15 cellular contexts compared by ENCODE assay signal in the genomic region with DNA sequence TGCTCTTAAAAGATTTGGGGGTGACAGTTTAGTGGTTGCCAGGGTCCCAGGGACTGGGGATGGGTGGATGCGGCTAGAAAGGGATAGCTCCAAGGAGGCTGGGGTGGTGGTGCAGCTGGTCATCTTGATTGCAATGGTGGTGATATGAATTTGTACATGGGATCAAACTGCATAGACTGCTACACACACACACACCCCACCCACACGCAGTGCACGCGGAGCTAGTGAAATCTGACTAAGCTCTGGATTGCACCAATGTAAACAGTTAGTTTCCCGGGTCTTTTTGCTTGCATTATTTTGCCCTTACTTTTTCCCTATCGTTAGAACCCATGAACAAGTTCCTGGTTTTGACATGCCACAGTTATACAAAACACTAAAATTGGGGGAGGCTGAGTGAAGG. TPM values are rescaled to one million over a fixed set of nuclear protein-coding genes. Genes with fewer than 3 reads are reported as not detected.
DNase-seq lines count a peak whose midpoint lies in the region; ATAC-seq and TF ChIP-seq lines count a peak whose summit lies in the region.
"Had no signal": no experiment of that assay in that cellular context is flagged by ENCODE, and none has a peak within 500 bp of the region (broad histone marks: within the 10 kb centered on the region; RNA-seq: fewer than 3 reads in every experiment).

No MANE protein-coding gene starts in this region.

- H4K20me1 ChIP-seq in Karpas-422 (ENCODE audit: insufficient read depth, low read depth, low read length) = peaks cover 43% of the 10 kb centered on the region

- H3K4me2 ChIP-seq in Karpas-422 (ENCODE audit: low read depth, low read length, poor library complexity, severe bottlenecking) = no peak overlapping the region

- no peak overlapping the region for H2AFZ ChIP-seq in Karpas-422 (ENCODE audit: low read length)

- no peak overlapping the region for H3K9ac ChIP-seq in Karpas-422 (ENCODE audit: low read length)

- H3K27ac ChIP-seq in Karpas-422 (ENCODE audit: low read length) = peak overlapping the region; percentile 50; the same call in 1 of the 2 replicates
- H3K27ac ChIP-seq in ascending aorta = peak overlapping the region; percentile 36 to 73
- peak overlapping the region; percentile 65 to 99 for H3K27ac ChIP-seq in thoracic aorta
- H3K27ac ChIP-seq: left ventricle myocardium inferior, ovary had no signal

- TF ChIP-seq CTCF in ascending aorta (IDR thresholded peaks at IDR 0.05) = no peak
- no peak for TF ChIP-seq CTCF in thoracic aorta (IDR thresholded peaks at IDR 0.05)

- ATAC-seq in thoracic aorta (ENCODE audit: insufficient number of reproducible peaks, low FRiP score, low read depth) = no peak
- ATAC-seq in activated T-cell treated with anti-CD3 and anti-CD28 coated beads, Interleukin-2, amount 50 U/mL, for 4 hours = no peak
- ATAC-seq: sciatic nerve had no signal

- H3K79me2 ChIP-seq in Karpas-422 (ENCODE audit: low read length) = peaks cover 100% of the 10 kb centered on the region

- H3K4me1 Mint-ChIP-seq in activated T-cell treated with anti-CD3 and anti-CD28 coated beads, Interleukin-2, amount 50 U/mL, for 4 hours (ENCODE audit: low read depth) = peaks cover 51% of the 10 kb centered on the region

- H3K9me2 ChIP-seq in Karpas-422 (replicated peaks; ENCODE audit: insufficient read depth, low read length) = no peaks in the 10 kb centered on the region

- no peak overlapping the region for H3K4me3 Mint-ChIP-seq in activated T-cell treated with anti-CD3 and anti-CD28 coated beads, Interleukin-2, amount 50 U/mL, for 4 hours
- H3K4me3 Mint-ChIP-seq: B cell had no signal

- DNase-seq in Karpas-422 (no peak), ascending aorta (ENCODE audit: low spot score in 2 of 2) (no peak), fibroblast of peridontal ligament (ENCODE audit: extremely low read depth) (peak; percentile 79), thoracic aorta (ENCODE audit: low spot score) (no peak), NCI-H2107 (lab: John Stamatoyannopoulos, UW) (no peak), cortex of kidney (lab: John Stamatoyannopoulos, UW) (no peak)
- no peak for DNase-seq in activated T-cell treated with anti-CD3 and anti-CD28 coated beads, Interleukin-2, amount 50 U/mL, for 4 hours
- DNase-seq: activated CD4-positive, alpha-beta T cell treated with anti-CD3 and anti-CD28 coated beads for 4 hours; activated naive CD4-positive, alpha-beta T cell treated with Interleukin-2 at 50 U/mL for 16 hours; left ventricle myocardium inferior; MV-4-11; NCI-H1930; ovary had no signal

- H3K36me3 Mint-ChIP-seq in activated T-cell treated with anti-CD3 and anti-CD28 coated beads, Interleukin-2, amount 50 U/mL, for 4 hours (ENCODE audit: insufficient read depth) = peaks cover 2% of the 10 kb centered on the region

- H3K36me3 ChIP-seq in Karpas-422 (ENCODE audit: insufficient read depth, low read length) (no peaks in the 10 kb centered on the region), ascending aorta (no peaks in the 10 kb centered on the region), thoracic aorta (no peaks in the 10 kb centered on the region)
- H3K36me3 ChIP-seq: left ventricle myocardium inferior, ovary had no signal

- H3K27me3 ChIP-seq in Karpas-422 (ENCODE audit: low read length) (no peaks in the 10 kb centered on the region), ascending aorta (no peaks in the 10 kb centered on the region), thoracic aorta (replicated peaks; ENCODE audit: insufficient read depth) (no peaks in the 10 kb centered on the region)
- H3K27me3 ChIP-seq: ovary had no signal

- H3K4me3 ChIP-seq in Karpas-422 (ENCODE audit: low read length) (no peak overlapping the region), ascending aorta (no peak overlapping the region), thoracic aorta (peak overlapping the region; percentile 27)
- H3K4me3 ChIP-seq: left ventricle myocardium inferior, ovary had no signal

- H3K4me1 ChIP-seq in Karpas-422 (ENCODE audit: low read length) = peaks cover 58% of the 10 kb centered on the region
- peaks cover 28 to 68% of the 10 kb centered on the region in 2 donors for H3K4me1 ChIP-seq in ascending aorta
- peaks cover 45 to 99% of the 10 kb centered on the region in 2 donors for H3K4me1 ChIP-seq in thoracic aorta (ENCODE audit: control insufficient read depth in 1 of 2, low read depth in 2 of 2)

- no peaks in the 10 kb centered on the region for H3K9me3 Mint-ChIP-seq in activated T-cell treated with anti-CD3 and anti-CD28 coated beads, Interleukin-2, amount 50 U/mL, for 4 hours

- no peaks in the 10 kb centered on the region for H3K9me3 ChIP-seq in Karpas-422 (ENCODE audit: low read length)
- no peaks in the 10 kb centered on the region for H3K9me3 ChIP-seq in ascending aorta
- no peaks in the 10 kb centered on the region for H3K9me3 ChIP-seq in thoracic aorta
- H3K9me3 ChIP-seq: left ventricle myocardium inferior, ovary had no signal

- intact Hi-C loops in ascending aorta (cut with DNase I) = no loop called here

- H3K27me3 Mint-ChIP-seq in activated T-cell treated with anti-CD3 and anti-CD28 coated beads, Interleukin-2, amount 50 U/mL, for 4 hours (ENCODE audit: low read depth) = no peaks in the 10 kb centered on the region
- H3K27me3 Mint-ChIP-seq: B cell had no signal

RNA-seq across cellular contexts. Expression of gene SMURF1, which starts 11.0 kb away (rescaled TPM):
- 16.7 and 22.6 TPM in 2 replicates for total RNA-seq in Karpas-422 (2014; rRNA removed; shearing (Covaris generic); ENCODE audit: low replicate concordance)
- total RNA-seq in ascending aorta (26.5 TPM), thoracic aorta (10 to 100 TPM; 33.8 to 40.9 TPM)
- 10 to 100 TPM; 15.1 to 18.1 (median 17.1) TPM for total RNA-seq in activated T-cell treated with anti-CD3 and anti-CD28 coated beads, Interleukin-2, amount 50 U/mL, for 4 hours
